In the genomic region with DNA sequence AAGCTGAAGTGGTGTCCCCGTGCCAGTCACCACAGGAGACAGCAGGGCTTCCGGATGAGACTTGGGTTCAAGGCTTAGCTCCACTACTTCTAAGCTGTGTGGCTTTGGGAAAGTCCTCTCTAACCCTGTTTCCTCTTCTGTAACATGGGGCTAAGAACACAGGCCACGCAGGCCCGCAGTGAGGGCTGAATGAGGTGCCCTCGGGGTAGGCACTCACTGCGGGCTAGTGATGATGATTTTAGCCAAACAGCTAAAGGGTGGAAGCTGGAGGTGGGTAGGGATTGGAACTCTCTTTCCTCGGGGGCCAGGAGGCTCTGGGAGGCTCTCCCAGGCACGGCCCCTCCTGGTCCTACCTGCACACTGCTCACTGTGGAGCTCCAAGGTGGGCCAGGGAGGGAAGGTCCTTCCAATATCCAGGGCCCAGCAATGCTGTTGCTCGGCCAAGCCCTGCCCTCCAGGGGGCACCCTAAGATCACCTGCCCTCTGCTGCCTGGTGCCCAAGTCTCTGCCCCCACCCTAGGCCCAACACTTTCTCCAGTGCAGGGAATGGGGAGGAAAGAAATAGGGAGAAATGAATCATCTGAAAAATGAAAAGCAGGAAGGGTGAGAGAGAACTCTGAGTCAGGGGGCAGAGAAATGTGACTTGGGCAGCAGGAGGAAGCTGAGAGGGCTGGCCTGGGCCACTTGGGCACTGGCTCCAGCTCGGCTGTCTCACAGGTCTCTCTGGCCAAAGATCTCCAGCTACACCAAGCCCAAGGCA, we compare ENCODE assay signal across 8 cellular contexts. TPM values are rescaled to one million over a fixed set of nuclear protein-coding genes. Genes with fewer than 3 reads are reported as not detected.
A peak's percentile ranks its signal among the peaks of the same experiment; 100 is the strongest.
DNase-seq lines count a peak whose midpoint lies in the region; ATAC-seq and TF ChIP-seq lines count a peak whose summit lies in the region.

No MANE protein-coding gene starts in this region.

- H4K8ac ChIP-seq in mesendoderm (ENCODE audit: low read depth, low read length): no peak overlapping the region

- H2BK15ac ChIP-seq in mesendoderm (replicated peaks; ENCODE audit: low read depth): no peak overlapping the region

- intact Hi-C loops in Caco-2 (cut with micrococcal nuclease; ENCODE audit: unreplicated experiment): no loop called here
- intact Hi-C loops in dendritic cell treated with granulocyte-macrophage colony-stimulating factor and Interleukin-4, amounts not matched to agents 40 ng/mL and 50 ng/mL, for 4 days (cut with micrococcal nuclease): loop anchor here (1.0 kb wide), 2 partner anchors 27 to 78 kb away; no protein-coding TSS in a partner anchor
- intact Hi-C loops in testis (cut with DNase I; ENCODE audit: low total_unique reads): no loop called here

- CTCF ChIA-PET in Caco-2 (lab: Charles Lee): interaction anchor here (0.5 to 1.1 kb wide), 3 partner anchors 26 to 54 kb away, joined by 3 to 4 read pairs (median 3); no protein-coding TSS in a partner anchor

- BruUV-seq in Caco-2 (replicated peaks; lab: Mats Ljungman, UMichigan): no TSS peak

- H2AK5ac ChIP-seq in mesendoderm (ENCODE audit: low read length): no peak overlapping the region

- no peak overlapping the region for H3K4ac ChIP-seq in mesendoderm (ENCODE audit: low read depth, low read length)

- no peak overlapping the region for H3K56ac ChIP-seq in mesendoderm (ENCODE audit: low read length)

- no peaks in the 10 kb centered on the region for H3K79me2 ChIP-seq in mesendoderm (ENCODE audit: control insufficient read depth, insufficient read depth, low read length)

- H3K36me3 ChIP-seq in Caco-2 (ENCODE audit: control insufficient read depth, insufficient read depth, low read length): no peaks in the 10 kb centered on the region
- H3K36me3 ChIP-seq in mesendoderm (ENCODE audit: control insufficient read depth, insufficient read depth, low read length): peaks cover 2% of the 10 kb centered on the region
- H3K36me3 ChIP-seq in testis (ENCODE audit: low read depth, missing control alignments): no peaks in the 10 kb centered on the region

- TF ChIP-seq CTCF in Caco-2 (IDR thresholded peaks at IDR 0.05; ENCODE audit: insufficient read depth in 1 of 2, low read depth in 1 of 2, low read length in 1 of 2, severe bottlenecking in 1 of 2, unreplicated experiment in 1 of 2) (peak; percentile 39 to 61), WI38 (IDR thresholded peaks at IDR 0.05; ENCODE audit: low read depth, low read length) (peak; percentile 52), testis (IDR thresholded peaks at IDR 0.05) (peak; percentile 20 to 46 (median 40))

- H3K27me3 Mint-ChIP-seq in Caco-2 (ENCODE audit: insufficient read depth, unreplicated experiment): no peaks in the 10 kb centered on the region
- H3K27me3 Mint-ChIP-seq in dendritic cell treated with granulocyte-macrophage colony-stimulating factor and Interleukin-4, amounts not matched to agents 40 ng/mL and 50 ng/mL, for 4 days: no peaks in the 10 kb centered on the region

- H3K9ac ChIP-seq in mesendoderm (ENCODE audit: low read length): no peak overlapping the region

- ATAC-seq in GM21737 (IDR thresholded peaks at IDR 0.05; ENCODE audit: unreplicated experiment) (no peak), HG03354 (IDR thresholded peaks at IDR 0.05; ENCODE audit: poor library complexity, severe bottlenecking, unreplicated experiment) (no peak)

- WGBS in mesendoderm (ENCODE audit: extremely low coverage, insufficient coverage, low lambda C conversion rate): no CpG with 5 or more reads among the region's 10 CpGs
- WGBS in testis, 2 donors: 78 to 80% methylated on average over 9 to 10 of the region's 10 CpGs

- no peaks in the 10 kb centered on the region for H3K79me1 ChIP-seq in mesendoderm (ENCODE audit: low read length)

- H4K5ac ChIP-seq in mesendoderm (ENCODE audit: low read length): no peak overlapping the region

- H3K27ac Mint-ChIP-seq in Caco-2 (ENCODE audit: unreplicated experiment): no peak overlapping the region
- H3K27ac Mint-ChIP-seq in dendritic cell treated with granulocyte-macrophage colony-stimulating factor and Interleukin-4, amounts not matched to agents 40 ng/mL and 50 ng/mL, for 4 days: peak overlapping the region; percentile 35

- no peak for TF ChIP-seq POLR2A in testis (IDR thresholded peaks at IDR 0.05)

- H3K4me1 ChIP-seq in Caco-2 (no peaks in the 10 kb centered on the region), mesendoderm (ENCODE audit: control insufficient read depth, low read depth, low read length) (no peaks in the 10 kb centered on the region), testis (peaks cover 22% of the 10 kb centered on the region)

- no peak overlapping the region for H2BK5ac ChIP-seq in mesendoderm (ENCODE audit: low read length)

- POLR2A ChIA-PET in Caco-2 (lab: Charles Lee): interaction anchor here (0.9 kb wide), 1 partner anchor 42 kb away, joined by 3 read pairs; no protein-coding TSS in a partner anchor

- H3K4me3 ChIP-seq in Caco-2 (ENCODE audit: low read depth, low read length) (no peak overlapping the region), WI38 (ENCODE audit: low read depth, low read length) (no peak overlapping the region), mesendoderm (ENCODE audit: low read length) (no peak overlapping the region), testis (no peak overlapping the region)

- H3K9me3 Mint-ChIP-seq in Caco-2 (ENCODE audit: unreplicated experiment): no peaks in the 10 kb centered on the region
- no peaks in the 10 kb centered on the region for H3K9me3 Mint-ChIP-seq in dendritic cell treated with granulocyte-macrophage colony-stimulating factor and Interleukin-4, amounts not matched to agents 40 ng/mL and 50 ng/mL, for 4 days

- H3K4me3 Mint-ChIP-seq in Caco-2 (ENCODE audit: unreplicated experiment): no peak overlapping the region
- no peak overlapping the region for H3K4me3 Mint-ChIP-seq in dendritic cell treated with granulocyte-macrophage colony-stimulating factor and Interleukin-4, amounts not matched to agents 40 ng/mL and 50 ng/mL, for 4 days

- H3K4me2 ChIP-seq in mesendoderm (ENCODE audit: low read length): no peak overlapping the region

- peaks cover 26% of the 10 kb centered on the region for H3K36me3 Mint-ChIP-seq in Caco-2 (ENCODE audit: insufficient read depth, unreplicated experiment)
- H3K36me3 Mint-ChIP-seq in dendritic cell treated with granulocyte-macrophage colony-stimulating factor and Interleukin-4, amounts not matched to agents 40 ng/mL and 50 ng/mL, for 4 days (ENCODE audit: low read depth): peaks cover 97% of the 10 kb centered on the region

- H3K27ac ChIP-seq in mesendoderm (ENCODE audit: low read depth, low read length): no peak overlapping the region
- H3K27ac ChIP-seq in testis: peak overlapping the region; percentile 41 to 55

- DNase-seq in Caco-2 (peak in 1 of 2 experiments; percentile 36), HuH-7 (ENCODE audit: low spot score) (peak; percentile 53), mesendoderm (peak; percentile 53), testis (peak; percentile 66)

- H3K9me3 ChIP-seq in Caco-2: no peaks in the 10 kb centered on the region
- H3K9me3 ChIP-seq in testis: no peaks in the 10 kb centered on the region

- H3K23ac ChIP-seq in mesendoderm (ENCODE audit: low read length): no peak overlapping the region

- H3K4me1 Mint-ChIP-seq in Caco-2 (ENCODE audit: low read depth, unreplicated experiment): no peaks in the 10 kb centered on the region
- H3K4me1 Mint-ChIP-seq in dendritic cell treated with granulocyte-macrophage colony-stimulating factor and Interleukin-4, amounts not matched to agents 40 ng/mL and 50 ng/mL, for 4 days (ENCODE audit: low read depth): peaks cover 57% of the 10 kb centered on the region

- H3K18ac ChIP-seq in mesendoderm (ENCODE audit: low read length): no peak overlapping the region

- no peak overlapping the region for H2BK120ac ChIP-seq in mesendoderm (ENCODE audit: low read depth, low read length)

- H3K27me3 ChIP-seq in Caco-2 (replicated peaks; ENCODE audit: control insufficient read depth, insufficient read depth, low read length): no peaks in the 10 kb centered on the region
- no peaks in the 10 kb centered on the region for H3K27me3 ChIP-seq in mesendoderm (ENCODE audit: insufficient read depth, low read length, poor library complexity)
- no peaks in the 10 kb centered on the region for H3K27me3 ChIP-seq in testis

RNA-seq across cellular contexts. Expression of a gene that starts 19.2 kb away (rescaled TPM):
- 4.1 and 5.5 TPM in 2 replicates for total RNA-seq in Caco-2 (2022)
- polyA plus RNA-seq in mesendoderm (2013, experiment 1 of 2): 8.1 TPM
- 7.6 TPM for polyA plus RNA-seq in mesendoderm (2013, experiment 2 of 2)
- total RNA-seq in testis: 10 to 100 TPM in 1 of 2 donors, 1 to 10 TPM in 1; 9.1 to 19.4 TPM
- polyA plus RNA-seq in testis (ENCODE audit: insufficient read depth, low read depth, low replicate concordance): 9.6 TPM

RNA-seq across cellular contexts. Expression of a gene that starts 36.4 kb away (rescaled TPM):
- total RNA-seq in Caco-2 (2022): 12.1 and 12.4 TPM in 2 replicates
- 2.9 TPM for polyA plus RNA-seq in mesendoderm (2013, experiment 1 of 2)
- 3.2 TPM for polyA plus RNA-seq in mesendoderm (2013, experiment 2 of 2)
- 10 to 100 TPM in 1 of 2 donors, 1 to 10 TPM in 1; 6.8 to 12.8 TPM for total RNA-seq in testis
- 14.9 TPM for polyA plus RNA-seq in testis (ENCODE audit: insufficient read depth, low read depth, low replicate concordance)

RNA-seq across cellular contexts. Expression of a gene that starts 43.1 kb away (rescaled TPM):
- total RNA-seq in Caco-2 (2022): 26.7 and 29.7 TPM in 2 replicates
- polyA plus RNA-seq in mesendoderm (2013, experiment 1 of 2): 27.9 TPM
- 28.0 TPM for polyA plus RNA-seq in mesendoderm (2013, experiment 2 of 2)
- total RNA-seq in testis: 100 to 1,000 TPM; 140 to 159 TPM
- polyA plus RNA-seq in testis (ENCODE audit: insufficient read depth, low read depth, low replicate concordance): 126 TPM

RNA-seq across cellular contexts. Expression of a gene that starts 55.1 kb away (rescaled TPM):
- total RNA-seq in Caco-2 (2022) (19.6 and 20.7 TPM in 2 replicates), testis (100 to 1,000 TPM in 1 of 2 donors, 10 to 100 TPM in 1; 73.6 to 106 TPM)
- 64.1 TPM for polyA plus RNA-seq in mesendoderm (2013, experiment 1 of 2)
- polyA plus RNA-seq in mesendoderm (2013, experiment 2 of 2): 62.9 TPM
- 69.1 TPM for polyA plus RNA-seq in testis (ENCODE audit: insufficient read depth, low read depth, low replicate concordance)
